Comparison of ENCODE assay signal across 18 cellular contexts in genomic region chr3:52049503-52049902, GRCh38. TPM values are rescaled to one million over a fixed set of nuclear protein-coding genes. Genes with fewer than 3 reads are reported as not detected.
DNase-seq lines count a peak whose midpoint lies in the region; ATAC-seq and TF ChIP-seq lines count a peak whose summit lies in the region.
"Had no signal": no experiment of that assay in that cellular context is flagged by ENCODE, and none has a peak within 500 bp of the region (broad histone marks: within the 10 kb centered on the region; RNA-seq: fewer than 3 reads in every experiment).

No MANE protein-coding gene starts in this region.

- ATAC-seq in SK-N-SH treated with all-trans-retinoic acid at 6 μM for 48 hours (no peak), IMR-90 (ENCODE audit: low read depth) (no peak), HG03439 (IDR thresholded peaks at IDR 0.05; ENCODE audit: unreplicated experiment) (no peak)

- peak overlapping the region; percentile 86 for H2AK9ac ChIP-seq in IMR-90 (replicated peaks; ENCODE audit: low read depth, low read length, poor library complexity)

- no peak for TF ChIP-seq CTCF in SK-N-SH (IDR thresholded peaks at IDR 0.05)
- TF ChIP-seq CTCF in IMR-90 (conservative IDR thresholded peaks at IDR 0.05; ENCODE audit: low read depth, low read length) = no peak
- no peak for TF ChIP-seq CTCF in chondrocyte (IDR thresholded peaks at IDR 0.05)

- in situ Hi-C loops in IMR-90 (cut with MboI; ENCODE audit: low sequenced_read_pairs) = loop anchor here (5.0 kb wide), 1 partner anchor 37 kb away; no protein-coding TSS in a partner anchor

- H3K79me2 ChIP-seq in SK-N-SH (ENCODE audit: insufficient read depth) = peaks cover 66% of the 10 kb centered on the region

- H2AFZ ChIP-seq in SK-N-SH (ENCODE audit: low read depth) = no peak overlapping the region
- H2AFZ ChIP-seq in IMR-90 (replicated peaks; ENCODE audit: low read length, poor library complexity) = no peak overlapping the region

- WGBS in SK-N-SH (ENCODE audit: low lambda C conversion rate) = 100% methylated on average over 2 of the region's 2 CpGs
- WGBS in IMR-90 (ENCODE audit: extremely low coverage in 2 of 2, insufficient read length in 1 of 2), 2 experiments = 100% methylated on average over 1 of the region's 2 CpGs; no CpG with 5 or more reads in 1 of the 2 experiments

- H3F3A ChIP-seq in SK-N-SH (replicated peaks; ENCODE audit: insufficient read depth) = peaks cover 43% of the 10 kb centered on the region

- H3K36me3 Mint-ChIP-seq in chondrocyte (ENCODE audit: low read depth) = peaks cover 19% of the 10 kb centered on the region

- H3K27me3 Mint-ChIP-seq in chondrocyte (ENCODE audit: low read depth) = no peaks in the 10 kb centered on the region

- H3K4me3 ChIP-seq in SK-N-SH (ENCODE audit: low read depth in 2 of 2, low read length in 1 of 2) (peak overlapping the region in 1 of 2 experiments; percentile 7; a peak in 1 of 4 replicates), IMR-90 (ENCODE audit: insufficient read depth, low read depth, low read length) (no peak overlapping the region), skeletal muscle tissue (ENCODE audit: low read length in 3 of 3) (no peak overlapping the region)
- H3K4me3 ChIP-seq: MG63, prostate gland, transverse colon had no signal

- H3K14ac ChIP-seq in IMR-90 (replicated peaks; ENCODE audit: low read depth, low read length) = 0 out of 2 replicates have a peak overlapping the region, but pooled peaks have one; percentile 37

- H3K4me3 Mint-ChIP-seq in chondrocyte (ENCODE audit: unreplicated experiment) = no peak overlapping the region

- H2BK120ac ChIP-seq in IMR-90 (ENCODE audit: low read depth, low read length) = peak overlapping the region; percentile 56; the same call in 1 of the 2 replicates

- H3K9me3 Mint-ChIP-seq in chondrocyte (ENCODE audit: low read depth) = no peaks in the 10 kb centered on the region

- no peak for TF ChIP-seq EP300 in SK-N-SH (IDR thresholded peaks at IDR 0.05; ENCODE audit: borderline replicate concordance in 1 of 2, low read depth in 1 of 2, low read length in 1 of 2)

- H3K27me3 ChIP-seq in SK-N-SH (ENCODE audit: insufficient read depth) (no peaks in the 10 kb centered on the region), IMR-90 (ENCODE audit: control insufficient read depth, insufficient read depth, low read length) (no peaks in the 10 kb centered on the region), skeletal muscle tissue (ENCODE audit: control insufficient read depth in 3 of 3, insufficient read depth in 3 of 3, low read length in 3 of 3) (no peaks in the 10 kb centered on the region)
- H3K27me3 ChIP-seq: MG63, transverse colon had no signal

- no peaks in the 10 kb centered on the region for H4K20me1 ChIP-seq in SK-N-SH (ENCODE audit: insufficient read depth)
- H4K20me1 ChIP-seq in IMR-90 (ENCODE audit: insufficient read depth, low read length) = peaks cover 10% of the 10 kb centered on the region; the same call in 1 of the 2 replicates

- no peak overlapping the region for H3K4me2 ChIP-seq in SK-N-SH
- H3K4me2 ChIP-seq in IMR-90 (ENCODE audit: low read depth, low read length) = no peak overlapping the region

- H3K4me1 ChIP-seq in SK-N-SH (ENCODE audit: control insufficient read depth in 1 of 2, insufficient read depth in 2 of 2, low read depth in 1 of 2, low read length in 1 of 2) (peaks cover 47 to 97% of the 10 kb centered on the region in 2 experiments), IMR-90 (ENCODE audit: control insufficient read depth, insufficient read depth, low read length) (peaks cover 57% of the 10 kb centered on the region), skeletal muscle tissue (ENCODE audit: control insufficient read depth in 3 of 3, insufficient read depth in 3 of 3, low read length in 3 of 3) (peaks cover 44 to 72% (median 69%) of the 10 kb centered on the region in 3 donors)

- intact Hi-C loops in IMR-90 (cut with micrococcal nuclease) = no loop called here

- peaks cover 35% of the 10 kb centered on the region for H3K9me1 ChIP-seq in IMR-90 (ENCODE audit: insufficient read depth, low read length)

- peak overlapping the region; percentile 58 for H4K91ac ChIP-seq in IMR-90 (ENCODE audit: insufficient read depth, low read depth, low read length)

- no peak for TF ChIP-seq POLR2A in IMR-90 (IDR thresholded peaks at IDR 0.05; ENCODE audit: low read depth, low read length)

- H2BK5ac ChIP-seq in IMR-90 (ENCODE audit: low read depth, low read length, poor library complexity, severe bottlenecking) = peak overlapping the region; percentile 67

- H3K4me1 Mint-ChIP-seq in chondrocyte (ENCODE audit: low read depth) = peaks cover 75% of the 10 kb centered on the region

- dilution Hi-C loops in IMR-90 (cut with HindIII; ENCODE audit: low sequenced_read_pairs, unreplicated experiment) = no loop called here

- H2AK5ac ChIP-seq in IMR-90 (ENCODE audit: low read depth, low read length) = peak overlapping the region; percentile 73

- H3K27ac Mint-ChIP-seq in chondrocyte (ENCODE audit: unreplicated experiment) = peak overlapping the region; percentile 86

- H2BK15ac ChIP-seq in IMR-90 (ENCODE audit: low read depth, low read length) = peak overlapping the region; percentile 41; the same call in 1 of the 3 replicates

- DNase-seq in SK-N-SH (no peak), IMR-90 (no peak), chondrocyte (ENCODE audit: low spot score) (no peak), NOMO-1 (lab: John Stamatoyannopoulos, UW; ENCODE audit: unreplicated experiment in 2 of 2) (no peak), NCI-H2227 treated with DMSO at 0.1 percent for 48 hours (lab: John Stamatoyannopoulos, UW) (no peak)
- DNase-seq: activated CD4-positive, alpha-beta T cell treated with anti-CD3 and anti-CD28 coated beads, Interleukin-2, amount 50 U/mL, for 4 hours; activated effector memory CD4-positive, alpha-beta T cell treated with Interleukin-2 at 50 U/mL for 16 hours; COR-L47; kidney glomerular epithelial cell; MG63; NCI-H2107; RPMI8226; transverse colon had no signal

- H4K5ac ChIP-seq in IMR-90 (ENCODE audit: low read depth, low read length) = peak overlapping the region; percentile 30; the same call in 1 of the 2 replicates

- H3K23ac ChIP-seq in IMR-90 (ENCODE audit: low read depth, low read length) = no peak overlapping the region

- CTCF ChIA-PET in SK-N-SH (lab: Yijun Ruan, JAX) (interaction anchor here (9.1 to 29.9 kb wide), 3 partner anchors 7 to 73 kb away, joined by 163 to 983 read pairs (median 189); no protein-coding TSS in a partner anchor), IMR-90 (lab: Yijun Ruan, JAX) (interaction anchor here (0.7 kb wide), 1 partner anchor 45 kb away, joined by 5 read pairs; no protein-coding TSS in a partner anchor)

- H3K79me1 ChIP-seq in IMR-90 (ENCODE audit: low read depth in 1 of 2, low read length in 2 of 2) = peaks cover 15 to 77% of the 10 kb centered on the region in 2 experiments

- H3K56ac ChIP-seq in IMR-90 (ENCODE audit: extremely low read depth, insufficient read depth, low read length) = no peak overlapping the region

- H3K36me3 ChIP-seq in SK-N-SH (replicated peaks in 1 of 2; ENCODE audit: control insufficient read depth in 1 of 2, insufficient read depth in 2 of 2, low read length in 1 of 2) (peaks cover 26 to 52% of the 10 kb centered on the region in 2 experiments), IMR-90 (ENCODE audit: control insufficient read depth, insufficient read depth, low read length) (peaks cover 30% of the 10 kb centered on the region), skeletal muscle tissue (ENCODE audit: control insufficient read depth in 3 of 3, insufficient read depth in 3 of 3, low read length in 3 of 3) (peaks cover 44 to 48% (median 46%) of the 10 kb centered on the region in 3 donors)

- no peaks in the 10 kb centered on the region for H3K9me2 ChIP-seq in SK-N-SH

- peak overlapping the region; percentile 36; the same call in 1 of the 2 replicates for H2BK20ac ChIP-seq in IMR-90 (ENCODE audit: low read depth, low read length)

- BruUV-seq in IMR-90 (replicated peaks; lab: Mats Ljungman, UMichigan) = no TSS peak

- H4K8ac ChIP-seq in IMR-90 (ENCODE audit: low read depth in 2 of 2, low read length in 2 of 2) = peak overlapping the region in 1 of 2 experiments; percentile 65; a peak in 2 of 4 replicates

- H3K9ac ChIP-seq in SK-N-SH (no peak overlapping the region; the same call in 1 of the 2 replicates), IMR-90 (ENCODE audit: low read depth, low read length) (no peak overlapping the region), skeletal muscle tissue (ENCODE audit: low read depth in 1 of 3, low read length in 3 of 3) (peak overlapping the region in 2 of 3 donors; percentile 14 to 33)

- TF ChIP-seq RAD21 in SK-N-SH (IDR thresholded peaks at IDR 0.05; ENCODE audit: low read length) (no peak), IMR-90 (IDR thresholded peaks at IDR 0.05; ENCODE audit: low read length) (no peak)

- H3K27ac ChIP-seq in SK-N-SH (ENCODE audit: low read depth in 2 of 2, low read length in 1 of 2) (peak overlapping the region; percentile 93 to 100), IMR-90 (ENCODE audit: insufficient read depth, low read length) (peak overlapping the region; percentile 52), skeletal muscle tissue (ENCODE audit: low read depth, low read length) (no peak overlapping the region)
- H3K27ac ChIP-seq: 22Rv1, prostate gland, transverse colon had no signal

- H3K4ac ChIP-seq in IMR-90 (ENCODE audit: low read depth, low read length) = peak overlapping the region; percentile 85

- H3K9me3 ChIP-seq in SK-N-SH (no peaks in the 10 kb centered on the region), IMR-90 (ENCODE audit: control insufficient read depth, insufficient read depth, low read length) (no peaks in the 10 kb centered on the region), skeletal muscle tissue (ENCODE audit: control insufficient read depth in 3 of 3, low read length in 3 of 3) (no peaks in the 10 kb centered on the region)
- H3K9me3 ChIP-seq: MG63, prostate gland, transverse colon had no signal

- POLR2A ChIA-PET in SK-N-SH (lab: Yijun Ruan, JAX) = interaction anchor here (1.1 to 7.2 kb wide), 4 partner anchors 19 to 71 kb away, joined by 3 to 74 read pairs (median 30); partner anchors contain the start of gene RPL29
- POLR2A ChIA-PET in IMR-90 (lab: Charles Lee; ENCODE audit: unreplicated experiment) = no interaction called here

- H3K18ac ChIP-seq in IMR-90 (ENCODE audit: low read depth, low read length) = no peak overlapping the region

RNA-seq across cellular contexts. Expression of gene DUSP7, which starts 6.9 kb away (rescaled TPM):
- 24.3 and 25.8 TPM in 2 replicates for polyA plus RNA-seq in SK-N-SH (2012; rRNA removed)
- polyA plus RNA-seq in SK-N-SH (2012; cell fraction: cytosol; rRNA removed) = 13.1 and 20.1 TPM in 2 replicates
- polyA plus RNA-seq in SK-N-SH (2012; cell fraction: nucleus; rRNA removed) = 14.4 and 15.6 TPM in 2 replicates
- 9.3 and 9.7 TPM in 2 replicates for total RNA-seq in IMR-90 (2012; rRNA removed)
- polyA plus RNA-seq in IMR-90 (2012; rRNA removed) = 24.0 and 27.8 TPM in 2 replicates
- polyA plus RNA-seq in IMR-90 (2012; cell fraction: cytosol; rRNA removed) = 10.9 and 26.7 TPM in 2 replicates
- polyA plus RNA-seq in IMR-90 (2012; cell fraction: nucleus; rRNA removed; ENCODE audit: low replicate concordance) = 8.9 and 16.8 TPM in 2 replicates
- total RNA-seq in chondrocyte = 32.5 to 33.6 TPM (median 33.3 TPM) in 3 replicates
- total RNA-seq in skeletal muscle tissue = 5.2 TPM

RNA-seq across cellular contexts. Expression of gene RPL29, which starts 53.8 kb away (rescaled TPM):
- polyA plus RNA-seq in SK-N-SH (2012; rRNA removed) (3,173 and 3,642 TPM in 2 replicates), IMR-90 (2012; rRNA removed) (2,126 and 2,187 TPM in 2 replicates)
- polyA plus RNA-seq in SK-N-SH (2012; cell fraction: cytosol; rRNA removed) = 2,707 and 3,782 TPM in 2 replicates
- polyA plus RNA-seq in SK-N-SH (2012; cell fraction: nucleus; rRNA removed) = 883 and 941 TPM in 2 replicates
- total RNA-seq in IMR-90 (2012; rRNA removed) (1,798 and 2,081 TPM in 2 replicates), chondrocyte (610 to 772 TPM (median 621 TPM) in 3 replicates), skeletal muscle tissue (1,532 TPM)
- 1,284 and 2,643 TPM in 2 replicates for polyA plus RNA-seq in IMR-90 (2012; cell fraction: cytosol; rRNA removed)
- polyA plus RNA-seq in IMR-90 (2012; cell fraction: nucleus; rRNA removed; ENCODE audit: low replicate concordance) = 510 and 968 TPM in 2 replicates

Comparison
In these comparisons a context has a peak if more than half of its experiments do, and no peak if none do; other contexts are left out.
1. H3K9ac ChIP-seq: peak in skeletal muscle tissue (2 of 3); none in SK-N-SH (single experiment) and IMR-90 (single experiment).